In the genomic region with DNA sequence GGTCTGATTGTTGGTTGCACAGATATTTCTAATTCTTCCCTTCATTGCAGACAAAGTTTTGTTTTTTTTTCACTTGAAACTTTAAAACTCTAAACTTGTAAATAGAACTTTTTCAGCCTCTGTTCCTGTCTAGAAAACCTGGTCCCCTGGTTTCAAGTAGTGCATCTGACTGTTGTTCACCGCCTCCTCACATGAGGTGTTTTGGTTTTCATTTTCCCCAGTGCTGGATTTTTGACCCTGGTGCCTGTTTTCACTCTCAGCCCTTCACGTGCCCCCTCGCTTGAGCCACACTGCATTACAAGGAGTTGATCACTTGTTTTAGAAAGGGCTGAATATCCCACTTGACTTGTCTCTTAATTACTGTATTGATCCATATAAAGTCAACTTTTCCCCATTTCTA, we compare ENCODE assay signal across 10 cellular contexts.
"Had no signal": no experiment of that assay in that cellular context is flagged by ENCODE, and none has a peak within 500 bp of the region (broad histone marks: within the 10 kb centered on the region; RNA-seq: fewer than 3 reads in every experiment).

No MANE protein-coding gene starts in this region.

- DNase-seq: GM23248, GOT3, H7, HFFc6, KBM-7 had no signal

- H3K9me3 Mint-ChIP-seq: HFFc6 had no signal

- H3K27me3 Mint-ChIP-seq: IgD-negative memory B cell had no signal

- H3K27ac Mint-ChIP-seq: HFFc6, IgD-negative memory B cell had no signal

- H3K4me3 ChIP-seq: GM23248, HAP-1 had no signal

- H3K4me1 Mint-ChIP-seq: IgD-negative memory B cell had no signal

- H3K9ac ChIP-seq: GM23248 had no signal

- H3K4me3 Mint-ChIP-seq: HFFc6, IgD-negative memory B cell had no signal

- FAIRE-seq: HepG2 had no signal

- H2AFZ ChIP-seq: GM23248 had no signal

- ATAC-seq: HCT116, HepG2 had no signal

- H3K27ac ChIP-seq: GM23248, HL-60 had no signal
